Comparison of ENCODE assay signal across 32 cellular contexts in genomic region chr12:56671608-56672007, GRCh38. TPM values are rescaled to one million over a fixed set of nuclear protein-coding genes. Genes with fewer than 3 reads are reported as not detected.
DNase-seq lines count a peak whose midpoint lies in the region; ATAC-seq and TF ChIP-seq lines count a peak whose summit lies in the region.
"Had no signal": no experiment of that assay in that cellular context is flagged by ENCODE, and none has a peak within 500 bp of the region (broad histone marks: within the 10 kb centered on the region; RNA-seq: fewer than 3 reads in every experiment).

No MANE protein-coding gene starts in this region.

- H3K4me3 Mint-ChIP-seq in T-helper 1 cell treated with Interleukin-12 subunit alpha and Interleukin-12 subunit beta and Interleukin-4 antibody, amounts not matched to agents 30 μg/mL and 1 μg/mL, for 36 hours = no peak overlapping the region
- no peak overlapping the region for H3K4me3 Mint-ChIP-seq in WTC11
- no peak overlapping the region for H3K4me3 Mint-ChIP-seq in MCF 10A (ENCODE audit: unreplicated experiment)
- H3K4me3 Mint-ChIP-seq: dendritic cell treated with granulocyte-macrophage colony-stimulating factor and Interleukin-4, amounts not matched to agents 40 ng/mL and 50 ng/mL, for 4 days; mesothelial cell of epicardium; stimulated activated naive B cell treated with anti-CD40 and anti-IgM and Interleukin-4, amounts not matched to agents 10 μg/mL and 1 μg/mL and 100 μg/mL, for 72 hours had no signal

- no peak for TF ChIP-seq POLR2A in right lobe of liver (IDR thresholded peaks at IDR 0.05)

- peak overlapping the region; percentile 31 for H3K27ac Mint-ChIP-seq in T-helper 1 cell treated with Interleukin-12 subunit alpha and Interleukin-12 subunit beta and Interleukin-4 antibody, amounts not matched to agents 30 μg/mL and 1 μg/mL, for 36 hours
- peak overlapping the region; percentile 60; the same call in 1 of the 2 replicates for H3K27ac Mint-ChIP-seq in WTC11
- no peak overlapping the region for H3K27ac Mint-ChIP-seq in MCF 10A (ENCODE audit: low read depth, unreplicated experiment)
- H3K27ac Mint-ChIP-seq: dendritic cell treated with granulocyte-macrophage colony-stimulating factor and Interleukin-4, amounts not matched to agents 40 ng/mL and 50 ng/mL, for 4 days had no signal

- peaks cover 41% of the 10 kb centered on the region for H3K36me3 Mint-ChIP-seq in T-helper 1 cell treated with Interleukin-12 subunit alpha and Interleukin-12 subunit beta and Interleukin-4 antibody, amounts not matched to agents 30 μg/mL and 1 μg/mL, for 36 hours (ENCODE audit: low read depth)
- H3K36me3 Mint-ChIP-seq in WTC11 = peaks cover 59% of the 10 kb centered on the region
- H3K36me3 Mint-ChIP-seq in MCF 10A (ENCODE audit: insufficient read depth, unreplicated experiment) = peaks cover 80% of the 10 kb centered on the region

- POLR2A ChIA-PET in WTC11 (lab: Charles Lee) (no interaction called here), MCF 10A (lab: Yijun Ruan, JAX) (interaction anchor here (0.7 to 5.1 kb wide), 4 partner anchors 14 to 150 kb away, joined by 3 to 61 read pairs (median 3); partner anchors contain the start of genes NACA and PTGES3)

- ATAC-seq in WTC11 (no peak), right lobe of liver (peak in 3 of 4 donors; percentile 34 to 56 (median 55)), GM18520 (IDR thresholded peaks at IDR 0.05; ENCODE audit: unreplicated experiment) (no peak), GM21786 (IDR thresholded peaks at IDR 0.05; ENCODE audit: unreplicated experiment) (no peak)
- ATAC-seq: left ventricle myocardium superior; naive thymus-derived CD8-positive, alpha-beta T cell; stimulated activated naive B cell treated with anti-CD40 and anti-IgM and Interleukin-4, amounts not matched to agents 10 μg/mL and 1 μg/mL and 100 μg/mL, for 72 hours had no signal

- H3K4me1 ChIP-seq in right lobe of liver = peaks cover 0 to 29% (median 9%) of the 10 kb centered on the region in 4 donors

- H3K27ac ChIP-seq in 22Rv1 (peak overlapping the region; percentile 9; the same call in 1 of the 2 replicates), right lobe of liver (peak overlapping the region in 2 of 3 donors; percentile 22 to 33)
- H3K27ac ChIP-seq: esophagus muscularis mucosa, upper lobe of left lung, WERI-Rb-1 had no signal

- intact Hi-C loops in right lobe of liver (cut with DNase I) = no loop called here
- intact Hi-C loops in MCF 10A (cut with micrococcal nuclease) = no loop called here

- no peaks in the 10 kb centered on the region for H3K9me3 ChIP-seq in right lobe of liver
- H3K9me3 ChIP-seq: esophagus muscularis mucosa, upper lobe of left lung had no signal

- H3K4me3 ChIP-seq in right lobe of liver = no peak overlapping the region
- H3K4me3 ChIP-seq: esophagus muscularis mucosa, upper lobe of left lung had no signal

- H3K27me3 Mint-ChIP-seq in T-helper 1 cell treated with Interleukin-12 subunit alpha and Interleukin-12 subunit beta and Interleukin-4 antibody, amounts not matched to agents 30 μg/mL and 1 μg/mL, for 36 hours (ENCODE audit: low read depth) = no peaks in the 10 kb centered on the region
- H3K27me3 Mint-ChIP-seq in WTC11 (ENCODE audit: low read depth) = no peaks in the 10 kb centered on the region
- H3K27me3 Mint-ChIP-seq in MCF 10A (ENCODE audit: insufficient read depth, unreplicated experiment) = no peaks in the 10 kb centered on the region
- H3K27me3 Mint-ChIP-seq: dendritic cell treated with granulocyte-macrophage colony-stimulating factor and Interleukin-4, amounts not matched to agents 40 ng/mL and 50 ng/mL, for 4 days; naive thymus-derived CD8-positive, alpha-beta T cell; stimulated activated naive B cell treated with anti-CD40 and anti-IgM and Interleukin-4, amounts not matched to agents 10 μg/mL and 1 μg/mL and 100 μg/mL, for 72 hours had no signal

- no peaks in the 10 kb centered on the region for H3K9me3 Mint-ChIP-seq in T-helper 1 cell treated with Interleukin-12 subunit alpha and Interleukin-12 subunit beta and Interleukin-4 antibody, amounts not matched to agents 30 μg/mL and 1 μg/mL, for 36 hours
- H3K9me3 Mint-ChIP-seq in WTC11 (no peaks in the 10 kb centered on the region), MCF 10A (ENCODE audit: unreplicated experiment) (no peaks in the 10 kb centered on the region)
- H3K9me3 Mint-ChIP-seq: dendritic cell treated with granulocyte-macrophage colony-stimulating factor and Interleukin-4, amounts not matched to agents 40 ng/mL and 50 ng/mL, for 4 days; mesothelial cell of epicardium; naive thymus-derived CD8-positive, alpha-beta T cell; stimulated activated naive B cell treated with anti-CD40 and anti-IgM and Interleukin-4, amounts not matched to agents 10 μg/mL and 1 μg/mL and 100 μg/mL, for 72 hours had no signal

- 17% methylated on average over 2 of the region's 2 CpGs for WGBS in right lobe of liver (ENCODE audit: insufficient coverage, low coverage, low lambda C conversion rate, missing lambda C conversion rate)

- H3K36me3 ChIP-seq in right lobe of liver = peaks cover 0 to 61% (median 11%) of the 10 kb centered on the region in 4 donors

- CTCF ChIA-PET in WTC11 (lab: Charles Lee) (interaction anchor here (0.6 kb wide), 1 partner anchor 86 kb away, joined by 4 read pairs; no protein-coding TSS in a partner anchor), MCF 10A (lab: Yijun Ruan, JAX) (interaction anchor here (0.6 to 2.1 kb wide), 4 partner anchors 12 to 35 kb away, joined by 3 to 12 read pairs (median 4); no protein-coding TSS in a partner anchor)

- H3K27me3 ChIP-seq in right lobe of liver = no peaks in the 10 kb centered on the region
- H3K27me3 ChIP-seq: esophagus muscularis mucosa, upper lobe of left lung had no signal

- DNase-seq in T-helper 1 cell = no peak
- DNase-seq in WTC11 (ENCODE audit: low spot score) = no peak
- no peak for DNase-seq in right lobe of liver
- no peak for DNase-seq in MCF 10A (ENCODE audit: unreplicated experiment)
- DNase-seq: 8988T; activated CD4-positive, alpha-beta T cell treated with anti-CD3 and anti-CD28 coated beads for 48 hours; activated CD8-positive, alpha-beta memory T cell treated with anti-CD3 and anti-CD28 coated beads, Interleukin-2, amount 50 U/mL, for 4 hours; C1 segment of cervical spinal cord; central memory CD4-positive, alpha-beta T cell; DMS79; foreskin fibroblast; GDM1; HCEC 1CT; left ventricle myocardium superior; naive thymus-derived CD8-positive, alpha-beta T cell; NCI-H1436 treated with DMSO at 0.1 percent for 48 hours; NCI-H2081 treated with DMSO at 0.1 percent for 48 hours; NCI-H226; NCI-H526 treated with DMSO at 0.1 percent for 48 hours; SIG-M5; stimulated activated naive B cell treated with anti-CD40 and anti-IgM and Interleukin-4, amounts not matched to agents 10 μg/mL and 1 μg/mL and 100 μg/mL, for 72 hours; substantia nigra; T1000; WERI-Rb-1 had no signal

- H3K4me1 Mint-ChIP-seq in T-helper 1 cell treated with Interleukin-12 subunit alpha and Interleukin-12 subunit beta and Interleukin-4 antibody, amounts not matched to agents 30 μg/mL and 1 μg/mL, for 36 hours (ENCODE audit: low read depth) = peaks cover 19% of the 10 kb centered on the region
- H3K4me1 Mint-ChIP-seq in WTC11 (peaks cover 5% of the 10 kb centered on the region; the same call in 1 of the 2 replicates), MCF 10A (ENCODE audit: insufficient read depth, unreplicated experiment) (peaks cover 6% of the 10 kb centered on the region)

- no TSS peak for BruUV-seq in MCF 10A (replicated peaks; lab: Mats Ljungman, UMichigan)

- no peak for TF ChIP-seq CTCF in 22Rv1 (IDR thresholded peaks at IDR 0.05)
- no peak for TF ChIP-seq CTCF in WTC11 (IDR thresholded peaks at IDR 0.05)
- TF ChIP-seq CTCF in right lobe of liver (IDR thresholded peaks at IDR 0.05) = no peak
- TF ChIP-seq CTCF in MCF 10A (IDR thresholded peaks at IDR 0.05; ENCODE audit: unreplicated experiment) = no peak

TF ChIP-seq in WTC11, 78 proteins besides CTCF, POLR2A, EP300 and RAD21 (continues in another document):
- no peak for TF ChIP-seq ZNF138 (CRISPR knock-in tag; conservative IDR thresholded peaks at IDR 0.05)
- no peak for TF ChIP-seq MYBL2 (CRISPR knock-in tag; IDR thresholded peaks at IDR 0.05)
- no peak for TF ChIP-seq SP1 (CRISPR knock-in tag; conservative IDR thresholded peaks at IDR 0.05)
- TF ChIP-seq ZNF423 (CRISPR knock-in tag; IDR thresholded peaks at IDR 0.05) = no peak
- no peak for TF ChIP-seq STAT6 (CRISPR knock-in tag; conservative IDR thresholded peaks at IDR 0.05; ENCODE audit: low read depth)
- TF ChIP-seq SOX15 (CRISPR knock-in tag; IDR thresholded peaks at IDR 0.05) = no peak

RNA-seq across cellular contexts. Expression of gene PTGES3, which starts 16.5 kb away (rescaled TPM):
- 394 to 436 TPM (median 420 TPM) in 3 replicates for total RNA-seq in WTC11 (2021)
- 100 to 1,000 TPM in 2 of 6 experiments, 10 to 100 TPM in 4; 70.0 to 184 (median 81.8) TPM for total RNA-seq in right lobe of liver
- total RNA-seq in MCF 10A (2022) = 212 and 228 TPM in 2 replicates

RNA-seq across cellular contexts. Expression of gene ATP5F1B, which starts 25.8 kb away (rescaled TPM):
- 971 to 1,064 TPM (median 1,005 TPM) in 3 replicates for total RNA-seq in WTC11 (2021)
- 100 to 1,000 TPM; 346 to 535 (median 362) TPM for total RNA-seq in right lobe of liver
- total RNA-seq in MCF 10A (2022) = 719 and 909 TPM in 2 replicates

RNA-seq across cellular contexts. Expression of gene BAZ2A, which starts 41.5 kb away (rescaled TPM):
- 103 to 114 TPM (median 108 TPM) in 3 replicates for total RNA-seq in WTC11 (2021)
- total RNA-seq in right lobe of liver = 10 to 100 TPM; 21.8 to 45.7 (median 33.4) TPM
- total RNA-seq in MCF 10A (2022) = 87.3 and 101 TPM in 2 replicates

RNA-seq across cellular contexts. Expression of gene NACA, which starts 53.5 kb away (rescaled TPM):
- total RNA-seq in WTC11 (2021) = 987 to 1,052 TPM (median 1,025 TPM) in 3 replicates
- total RNA-seq in right lobe of liver = 100 to 1,000 TPM; 218 to 501 (median 330) TPM
- total RNA-seq in MCF 10A (2022) = 1,274 and 1,490 TPM in 2 replicates

Comparison
In these comparisons a context has a peak if more than half of its experiments do, and no peak if none do; other contexts are left out.
1. ATAC-seq: peak in right lobe of liver (3 of 4); none in WTC11 (single experiment), GM18520 (single experiment) and GM21786 (single experiment).